Comparison of ENCODE assay signal across 8 cellular contexts in genomic region chr19:46990998-46991676, GRCh38. TPM values are rescaled to one million over a fixed set of nuclear protein-coding genes. Genes with fewer than 3 reads are reported as not detected.
DNase-seq lines count a peak whose midpoint lies in the region; ATAC-seq and TF ChIP-seq lines count a peak whose summit lies in the region.

No MANE protein-coding gene starts in this region.

- peaks cover 7% of the 10 kb centered on the region for H3K36me3 Mint-ChIP-seq in activated CD8-positive, alpha-beta T cell treated with anti-CD3 and anti-CD28 coated beads for 36 hours (ENCODE audit: low read depth)

- no peaks in the 10 kb centered on the region for H3K9me3 ChIP-seq in endocrine pancreas (ENCODE audit: control insufficient read depth, low read length)

- TF ChIP-seq CTCF in activated CD8-positive, alpha-beta T cell treated with anti-CD3 and anti-CD28 coated beads for 36 hours (IDR thresholded peaks at IDR 0.05), result peak; percentile 88

- H3K27me3 ChIP-seq in H7 (ENCODE audit: control insufficient read depth, insufficient read depth, low read length) (no peaks in the 10 kb centered on the region), endocrine pancreas (ENCODE audit: control insufficient read depth, insufficient read depth, low read length) (no peaks in the 10 kb centered on the region)

- no peaks in the 10 kb centered on the region for H3K4me1 ChIP-seq in endocrine pancreas (ENCODE audit: control insufficient read depth, insufficient read depth, low read length)

- peak overlapping the region; percentile 6 for H3K9ac ChIP-seq in endocrine pancreas (ENCODE audit: control insufficient read depth, insufficient read depth, low read length)

- intact Hi-C loops in activated CD8-positive, alpha-beta T cell treated with anti-CD3 and anti-CD28 coated beads for 36 hours (cut with micrococcal nuclease), result loop anchor here (5.0 kb wide), 1 partner anchor 134 kb away; no protein-coding TSS in a partner anchor

- no peak overlapping the region for H3K4me3 ChIP-seq in H7 (ENCODE audit: insufficient read depth, low read depth, low read length)
- no peak overlapping the region for H3K4me3 ChIP-seq in endocrine pancreas (ENCODE audit: control insufficient read depth, insufficient read depth, low read length)

- no peaks in the 10 kb centered on the region for H3K9me3 Mint-ChIP-seq in activated CD8-positive, alpha-beta T cell treated with anti-CD3 and anti-CD28 coated beads for 36 hours

- peaks cover 10% of the 10 kb centered on the region for H3K36me3 ChIP-seq in H7 (replicated peaks; ENCODE audit: control insufficient read depth, insufficient read depth, low read length)
- no peaks in the 10 kb centered on the region for H3K36me3 ChIP-seq in endocrine pancreas (ENCODE audit: control insufficient read depth, insufficient read depth, low read length)

- no peak overlapping the region for H3K27ac Mint-ChIP-seq in activated CD8-positive, alpha-beta T cell treated with anti-CD3 and anti-CD28 coated beads for 36 hours

- no peak overlapping the region for H3K4me3 Mint-ChIP-seq in activated CD8-positive, alpha-beta T cell treated with anti-CD3 and anti-CD28 coated beads for 36 hours

- ATAC-seq in activated CD8-positive, alpha-beta T cell treated with anti-CD3 and anti-CD28 coated beads for 36 hours, result peak; percentile 85
- ATAC-seq in HG02571 (IDR thresholded peaks at IDR 0.05; ENCODE audit: unreplicated experiment), result no peak

- no peaks in the 10 kb centered on the region for H3K27me3 Mint-ChIP-seq in activated CD8-positive, alpha-beta T cell treated with anti-CD3 and anti-CD28 coated beads for 36 hours

- CTCF ChIA-PET in activated CD8-positive, alpha-beta T cell treated with anti-CD3 and anti-CD28 coated beads for 36 hours (lab: Charles Lee), result interaction anchor here (0.7 to 7.6 kb wide), 38 partner anchors 11 to 319 kb away, joined by 3 to 50 read pairs (median 4); partner anchors contain the start of genes AP2S1 and SLC1A5

- peaks cover 11% of the 10 kb centered on the region for H3K4me1 Mint-ChIP-seq in activated CD8-positive, alpha-beta T cell treated with anti-CD3 and anti-CD28 coated beads for 36 hours (ENCODE audit: low read depth)

- POLR2A ChIA-PET in activated CD8-positive, alpha-beta T cell treated with anti-CD3 and anti-CD28 coated beads for 36 hours (lab: Charles Lee), result interaction anchor here (0.9 kb wide), 1 partner anchor 129 kb away, joined by 3 read pairs; no protein-coding TSS in a partner anchor

- DNase-seq in AG08396 (ENCODE audit: low spot score), result peak; percentile 83
- peak; percentile 91 for DNase-seq in H7
- DNase-seq in NCI-H69 (lab: John Stamatoyannopoulos, UW), result peak; percentile 83
- DNase-seq in activated CD8-positive, alpha-beta T cell treated with anti-CD3 and anti-CD28 coated beads for 36 hours, result peak; percentile 73
- peak; percentile 95 for DNase-seq in medulla oblongata (ENCODE audit: extremely low spot score)
- peak; percentile 24 for DNase-seq in stimulated activated CD8-positive, alpha-beta memory T cell treated with anti-CD3 and anti-CD28 coated beads, Interleukin-12 subunit alpha, Interleukin-12 subunit beta, amount 100 ng/mL, for 4 hours (ENCODE audit: low read depth)

RNA-seq across cellular contexts. Expression of gene NPAS1, which starts 28.5 kb away (rescaled TPM):
- total RNA-seq in H7 (2014; rRNA removed; shearing (Covaris generic)), result 3.2 and 6.1 TPM in 2 replicates
- total RNA-seq in activated CD8-positive, alpha-beta T cell treated with anti-CD3 and anti-CD28 coated beads for 36 hours, result under 1 TPM; 0.27 to 0.65 TPM

RNA-seq across cellular contexts. Expression of gene TMEM160, which starts 57.3 kb away (rescaled TPM):
- total RNA-seq in H7 (2014; rRNA removed; shearing (Covaris generic)), result 127 and 173 TPM in 2 replicates
- 10 to 100 TPM; 61.2 to 61.5 TPM for total RNA-seq in activated CD8-positive, alpha-beta T cell treated with anti-CD3 and anti-CD28 coated beads for 36 hours

Comparison
In these comparisons a context has a peak if more than half of its experiments do, and no peak if none do; other contexts are left out.
1. DNase-seq: peak in every context shown above with its lines; median percentile 95 in medulla oblongata; 91 in H7; 83 in AG08396; 83 in NCI-H69; 73 in activated CD8-positive, alpha-beta T cell treated with anti-CD3 and anti-CD28 coated beads for 36 hours; 24 in stimulated activated CD8-positive, alpha-beta memory T cell treated with anti-CD3 and anti-CD28 coated beads, Interleukin-12 subunit alpha, Interleukin-12 subunit beta, amount 100 ng/mL, for 4 hours.